Comparison of ENCODE assay signal across 6 cellular contexts in the genomic region with DNA sequence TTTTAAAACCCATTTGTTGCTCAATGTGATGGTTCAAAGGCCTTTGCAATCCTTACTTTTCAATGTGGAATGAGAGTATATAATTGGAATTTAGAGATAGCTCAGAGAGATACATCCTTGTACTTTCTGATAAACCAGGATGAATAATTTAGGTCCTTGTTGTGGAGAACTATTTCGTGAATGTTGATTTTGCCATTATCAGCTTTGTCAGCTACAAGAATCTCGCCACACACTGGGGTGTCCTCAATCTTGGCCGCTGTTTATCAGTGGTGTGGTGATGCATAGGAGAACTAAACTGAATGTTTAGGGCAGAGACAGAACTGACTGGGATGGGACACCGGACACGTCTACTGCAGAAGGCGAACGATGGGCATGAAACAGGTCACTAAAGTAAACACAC.
"Had no signal": no experiment of that assay in that cellular context is flagged by ENCODE, and none has a peak within 500 bp of the region (broad histone marks: within the 10 kb centered on the region; RNA-seq: fewer than 3 reads in every experiment).

No MANE protein-coding gene starts in this region.

- H3K27ac ChIP-seq: GM23248 had no signal

- H3K9ac ChIP-seq: GM23248 had no signal

- H3K4me3 ChIP-seq: GM23248, K562 had no signal

- DNase-seq: GM23248, GOT3, H9, HCEC 1CT, IMR-90 had no signal
